8 cellular contexts compared by ENCODE assay signal in genomic region chr19:7679017-7679720, GRCh38. TPM values are rescaled to one million over a fixed set of nuclear protein-coding genes. Genes with fewer than 3 reads are reported as not detected.
DNase-seq lines count a peak whose midpoint lies in the region; ATAC-seq, FAIRE-seq and TF ChIP-seq lines count a peak whose summit lies in the region.

No MANE protein-coding gene starts in this region.

- TF ChIP-seq CTCF in LNCAP (IDR thresholded peaks at IDR 0.05) (peak; percentile 37; the same call in 1 of the 2 replicates), H1 (IDR thresholded peaks at IDR 0.05; ENCODE audit: control extremely low read depth in 1 of 3, insufficient read depth in 1 of 3, low read depth in 1 of 3, low read length in 3 of 3) (peak in 2 of 3 experiments; percentile 4 to 11; a peak in 2 of 4 replicates)

- no peak for FAIRE-seq in H1 (lab: Jason Lieb, UNC)

- WGBS in H1 (ENCODE audit: extremely low coverage in 1 of 2, insufficient coverage in 1 of 2, insufficient read length in 1 of 2, insufficient replicate concordance in 2 of 2, low coverage in 1 of 2, low lambda C conversion rate in 2 of 2, missing lambda C conversion rate in 1 of 2), 2 experiments: 74% methylated on average over 24 of the region's 26 CpGs; no CpG with 5 or more reads in 1 of the 2 experiments

- H2AFZ ChIP-seq in H1 (ENCODE audit: low read length): no peak overlapping the region

- TF ChIP-seq POLR2A in H1 (IDR thresholded peaks at IDR 0.05; ENCODE audit: control extremely low read depth in 1 of 2, low read depth in 2 of 2, low read length in 2 of 2): no peak

- H3K23ac ChIP-seq in H1 (ENCODE audit: insufficient read length): no peak overlapping the region

- peaks cover 0 to 6% (median 4%) of the 10 kb centered on the region in 4 experiments; a peak in 5 of 7 replicates for H3K4me1 ChIP-seq in H1 (replicated peaks in 1 of 4; ENCODE audit: control insufficient read depth in 3 of 4, insufficient read depth in 4 of 4, low read length in 3 of 4)

- no peak for TF ChIP-seq EP300 in H1 (IDR thresholded peaks at IDR 0.05; ENCODE audit: borderline replicate concordance in 1 of 2, low read depth in 2 of 2, low read length in 2 of 2)

- CTCF ChIA-PET in H1 (lab: Charles Lee; ENCODE audit: partially characterized antibody): interaction anchor here (0.6 to 1.9 kb wide), 6 partner anchors 22 to 196 kb away, joined by 3 to 9 read pairs (median 3); no protein-coding TSS in a partner anchor

- peaks cover 4% of the 10 kb centered on the region for H3K79me1 ChIP-seq in H1 (ENCODE audit: low read depth, low read length)

- H2BK15ac ChIP-seq in H1 (ENCODE audit: low read length): no peak overlapping the region

- no peak overlapping the region for H4K5ac ChIP-seq in H1 (ENCODE audit: insufficient read length, low read depth, low read length)

- H2AK5ac ChIP-seq in H1 (ENCODE audit: low read depth, low read length): no peak overlapping the region

- no peaks in the 10 kb centered on the region for H3K9me3 ChIP-seq in H1 (ENCODE audit: insufficient read depth in 2 of 2, low read depth in 1 of 2, low read length in 1 of 2)

- H4K91ac ChIP-seq in H1 (replicated peaks; ENCODE audit: insufficient read length, low read length): no peak overlapping the region

- no peak for ATAC-seq in GM19351 (IDR thresholded peaks at IDR 0.05; ENCODE audit: unreplicated experiment)
- no peak for ATAC-seq in GM18517 (IDR thresholded peaks at IDR 0.05; ENCODE audit: unreplicated experiment)
- no peak for ATAC-seq in GM21723 (IDR thresholded peaks at IDR 0.05; ENCODE audit: unreplicated experiment)

- peak; percentile 75 for DNase-seq in G401 (ENCODE audit: low spot score)
- DNase-seq in activated CD4-positive, alpha-beta T cell treated with anti-CD3 and anti-CD28 coated beads for 1 hour: peak; percentile 59
- DNase-seq in H1 (ENCODE audit: low read depth in 1 of 2, low spot score in 2 of 2): no peak
- peak; percentile 33 to 46 (median 40) for DNase-seq in stimulated activated CD4-positive, alpha-beta T cell treated with anti-CD3 and anti-CD28 coated beads, TNF-alpha, amount 100 ng/mL, for 1 hour (ENCODE audit: low read depth in 3 of 3, low spot score in 1 of 3)

- H2BK12ac ChIP-seq in H1 (ENCODE audit: low read depth, low read length): 0 out of 2 replicates have a peak overlapping the region, but pooled peaks have one; percentile 4

- H3K18ac ChIP-seq in H1 (ENCODE audit: extremely low read depth, low read length): no peak overlapping the region

- peaks cover 0 to 12% (median 6%) of the 10 kb centered on the region in 4 experiments; a peak in 4 of 8 replicates for H3K36me3 ChIP-seq in H1 (ENCODE audit: control insufficient read depth in 2 of 4, insufficient read depth in 4 of 4, low read length in 3 of 4)

- H3K4ac ChIP-seq in H1 (replicated peaks; ENCODE audit: insufficient read length, low read depth, low read length): no peak overlapping the region

- no peak overlapping the region for H4K8ac ChIP-seq in H1 (ENCODE audit: extremely low read depth, insufficient read depth, low read length)

- no peak overlapping the region for H2BK120ac ChIP-seq in H1 (replicated peaks; ENCODE audit: low read depth, low read length)

- TF ChIP-seq RAD21 in H1 (IDR thresholded peaks at IDR 0.05 in 1 of 2, conservative IDR thresholded peaks at IDR 0.05 in 1 of 2; ENCODE audit: low read depth in 2 of 2, low read length in 2 of 2): no peak; a peak in 1 of 4 replicates

- H3K27me3 ChIP-seq in H1 (replicated peaks in 1 of 4; ENCODE audit: control insufficient read depth in 3 of 4, extremely low read depth in 1 of 4, insufficient read depth in 3 of 4, low read length in 3 of 4): peaks cover 0 to 8% (median 3%) of the 10 kb centered on the region in 4 experiments; a peak in 2 of 7 replicates

- H3K56ac ChIP-seq in H1 (replicated peaks; ENCODE audit: insufficient read length, low read depth, low read length): no peak overlapping the region

- H3K4me2 ChIP-seq in H1 (ENCODE audit: insufficient read depth in 1 of 2, low read depth in 2 of 2, low read length in 2 of 2): no peak overlapping the region

- no peak overlapping the region for H2BK20ac ChIP-seq in H1 (ENCODE audit: low read length)

- H3K14ac ChIP-seq in H1 (ENCODE audit: insufficient read length): no peak overlapping the region

- H3K9ac ChIP-seq in H1 (replicated peaks in 1 of 4; ENCODE audit: extremely low read depth in 1 of 4, low read depth in 3 of 4, low read length in 3 of 4): no peak overlapping the region

- no peak overlapping the region for H2BK5ac ChIP-seq in H1 (ENCODE audit: low read depth, low read length)

- peaks cover 0 to 8% of the 10 kb centered on the region in 2 experiments for H4K20me1 ChIP-seq in H1 (replicated peaks in 1 of 2; ENCODE audit: control insufficient read depth in 1 of 2, insufficient read depth in 2 of 2, low read length in 2 of 2)

- in situ Hi-C loops in G401 (cut with HindIII; ENCODE audit: low sequenced_read_pairs): no loop called here

- POLR2A ChIA-PET in H1 (lab: Charles Lee; ENCODE audit: partially characterized antibody): interaction anchor here (1.8 kb wide), 1 partner anchor 10 kb away, joined by 6 read pairs; the partner anchor contains the start of gene RETN

- H3K27ac ChIP-seq in H1 (ENCODE audit: low read depth, low read length): no peak overlapping the region

- H3K23me2 ChIP-seq in H1 (ENCODE audit: low read depth, low read length): peaks cover 4% of the 10 kb centered on the region; the same call in 1 of the 2 replicates

- no peak overlapping the region for H3K4me3 ChIP-seq in H1 (ENCODE audit: extremely low read depth in 1 of 4, insufficient read depth in 2 of 4, low read depth in 3 of 4, low read length in 4 of 4)

- peaks cover 0 to 6% of the 10 kb centered on the region in 2 experiments; a peak in 1 of 4 replicates for H3K79me2 ChIP-seq in H1 (ENCODE audit: control insufficient read depth in 1 of 2, insufficient read depth in 2 of 2, low read length in 2 of 2)

TF ChIP-seq in H1, 55 proteins besides CTCF, POLR2A, EP300 and RAD21 (continues in another document):
- TF ChIP-seq SUZ12 (IDR thresholded peaks at IDR 0.05; ENCODE audit: low read length): no peak

RNA-seq across cellular contexts. Expression of gene TRAPPC5, which starts 1.5 kb away (rescaled TPM):
- 131 and 153 TPM in 2 replicates for total RNA-seq in G401 (2014; rRNA removed; shearing (Covaris generic))
- 99.7 and 109 TPM in 2 replicates for total RNA-seq in H1 (2021; fragmentation: NEBNext Ultra II Directional; extraction: Animal tissue kit (Norgen Biotek cat#: 25700))
- polyA plus RNA-seq in H1 (2011; rRNA removed): 120 TPM in 2 replicates
- 100 TPM for polyA plus RNA-seq in H1 (2011; cell fraction: cytosol; rRNA removed)
- polyA plus RNA-seq in H1 (2011; cell fraction: nucleus; rRNA removed): 77.3 TPM
- 55.2 to 165 TPM (median 152 TPM) in 4 replicates for polyA plus RNA-seq in H1 (2012, experiment 1 of 2)
- polyA plus RNA-seq in H1 (2012, experiment 2 of 2): 95.9 TPM
- polyA plus RNA-seq in H1 (2013, experiment 1 of 2): 60.6 TPM
- 68.5 TPM for polyA plus RNA-seq in H1 (2013, experiment 2 of 2)
- 42.8 and 56.6 TPM in 2 replicates for polyA minus RNA-seq in H1 (2011; rRNA and poly(A)+ RNA removed)
- 97.4 TPM for polyA minus RNA-seq in H1 (2011; cell fraction: cytosol; rRNA and poly(A)+ RNA removed)
- 61.8 TPM for polyA minus RNA-seq in H1 (2011; cell fraction: nucleus; rRNA and poly(A)+ RNA removed)

RNA-seq across cellular contexts. Expression of gene MCEMP1, which starts 2.3 kb away (rescaled TPM):
- not detected in 2 replicates for total RNA-seq in G401 (2014; rRNA removed; shearing (Covaris generic))
- total RNA-seq in H1 (2021; fragmentation: NEBNext Ultra II Directional; extraction: Animal tissue kit (Norgen Biotek cat#: 25700)): not detected in 2 replicates
- 0.13 TPM in 1 of 2 replicates, not detected in the other for polyA plus RNA-seq in H1 (2011; rRNA removed)
- 0.08 TPM for polyA plus RNA-seq in H1 (2011; cell fraction: cytosol; rRNA removed)
- polyA plus RNA-seq in H1 (2011; cell fraction: nucleus; rRNA removed): 0.10 TPM
- not detected in 4 replicates for polyA plus RNA-seq in H1 (2012, experiment 1 of 2)
- not detected for polyA plus RNA-seq in H1 (2012, experiment 2 of 2)
- polyA plus RNA-seq in H1 (2013, experiment 1 of 2): not detected
- not detected for polyA plus RNA-seq in H1 (2013, experiment 2 of 2)
- polyA minus RNA-seq in H1 (2011; rRNA and poly(A)+ RNA removed): not detected in 2 replicates
- not detected for polyA minus RNA-seq in H1 (2011; cell fraction: cytosol; rRNA and poly(A)+ RNA removed)
- not detected for polyA minus RNA-seq in H1 (2011; cell fraction: nucleus; rRNA and poly(A)+ RNA removed)

RNA-seq across cellular contexts. Expression of gene RETN, which starts 10.3 kb away (rescaled TPM):
- total RNA-seq in G401 (2014; rRNA removed; shearing (Covaris generic)): not detected in 2 replicates
- total RNA-seq in H1 (2021; fragmentation: NEBNext Ultra II Directional; extraction: Animal tissue kit (Norgen Biotek cat#: 25700)): not detected in 2 replicates
- polyA plus RNA-seq in H1 (2011; rRNA removed): not detected in 2 replicates
- polyA plus RNA-seq in H1 (2011; cell fraction: cytosol; rRNA removed): not detected
- not detected for polyA plus RNA-seq in H1 (2011; cell fraction: nucleus; rRNA removed)
- polyA plus RNA-seq in H1 (2012, experiment 1 of 2): not detected in 4 replicates
- polyA plus RNA-seq in H1 (2012, experiment 2 of 2): not detected
- polyA plus RNA-seq in H1 (2013, experiment 1 of 2): not detected
- not detected for polyA plus RNA-seq in H1 (2013, experiment 2 of 2)
- polyA minus RNA-seq in H1 (2011; rRNA and poly(A)+ RNA removed): not detected in 2 replicates
- not detected for polyA minus RNA-seq in H1 (2011; cell fraction: cytosol; rRNA and poly(A)+ RNA removed)
- not detected for polyA minus RNA-seq in H1 (2011; cell fraction: nucleus; rRNA and poly(A)+ RNA removed)

RNA-seq across cellular contexts. Expression of gene FCER2, which starts 22.8 kb away (rescaled TPM):
- not detected in 2 replicates for total RNA-seq in G401 (2014; rRNA removed; shearing (Covaris generic))
- total RNA-seq in H1 (2021; fragmentation: NEBNext Ultra II Directional; extraction: Animal tissue kit (Norgen Biotek cat#: 25700)): 0.29 TPM in 1 of 2 replicates, not detected in the other
- polyA plus RNA-seq in H1 (2011; rRNA removed): 0.67 TPM in 2 replicates
- 0.32 TPM for polyA plus RNA-seq in H1 (2011; cell fraction: cytosol; rRNA removed)
- 1.2 TPM for polyA plus RNA-seq in H1 (2011; cell fraction: nucleus; rRNA removed)
- polyA plus RNA-seq in H1 (2012, experiment 1 of 2): 0.39 to 0.69 TPM (median 0.57 TPM) in 3 of 4 replicates, not detected in the other
- polyA plus RNA-seq in H1 (2012, experiment 2 of 2): 0.41 TPM
- 1.2 TPM for polyA plus RNA-seq in H1 (2013, experiment 1 of 2)
- polyA plus RNA-seq in H1 (2013, experiment 2 of 2): 1.1 TPM
- 0.12 TPM in 1 of 2 replicates, not detected in the other for polyA minus RNA-seq in H1 (2011; rRNA and poly(A)+ RNA removed)
- not detected for polyA minus RNA-seq in H1 (2011; cell fraction: cytosol; rRNA and poly(A)+ RNA removed)
- polyA minus RNA-seq in H1 (2011; cell fraction: nucleus; rRNA and poly(A)+ RNA removed): not detected

RNA-seq across cellular contexts. Expression of gene STXBP2, which starts 42.3 kb away (rescaled TPM):
- total RNA-seq in G401 (2014; rRNA removed; shearing (Covaris generic)): 0.20 TPM in 1 of 2 replicates, not detected in the other
- 51.5 and 52.9 TPM in 2 replicates for total RNA-seq in H1 (2021; fragmentation: NEBNext Ultra II Directional; extraction: Animal tissue kit (Norgen Biotek cat#: 25700))
- 53.8 and 82.7 TPM in 2 replicates for polyA plus RNA-seq in H1 (2011; rRNA removed)
- polyA plus RNA-seq in H1 (2011; cell fraction: cytosol; rRNA removed): 74.0 TPM
- 172 TPM for polyA plus RNA-seq in H1 (2011; cell fraction: nucleus; rRNA removed)
- polyA plus RNA-seq in H1 (2012, experiment 1 of 2): 66.0 to 89.4 TPM (median 79.0 TPM) in 4 replicates
- 56.2 TPM for polyA plus RNA-seq in H1 (2012, experiment 2 of 2)
- 30.5 TPM for polyA plus RNA-seq in H1 (2013, experiment 1 of 2)
- polyA plus RNA-seq in H1 (2013, experiment 2 of 2): 28.4 TPM
- 91.9 and 150 TPM in 2 replicates for polyA minus RNA-seq in H1 (2011; rRNA and poly(A)+ RNA removed)
- 61.6 TPM for polyA minus RNA-seq in H1 (2011; cell fraction: cytosol; rRNA and poly(A)+ RNA removed)
- polyA minus RNA-seq in H1 (2011; cell fraction: nucleus; rRNA and poly(A)+ RNA removed): 100 TPM

Comparison
In these comparisons a context has a peak if more than half of its experiments do, and no peak if none do; other contexts are left out.
1. DNase-seq: peak in G401 (single experiment), activated CD4-positive, alpha-beta T cell treated with anti-CD3 and anti-CD28 coated beads for 1 hour (single experiment) and stimulated activated CD4-positive, alpha-beta T cell treated with anti-CD3 and anti-CD28 coated beads, TNF-alpha, amount 100 ng/mL, for 1 hour (3 of 3); none in H1 (0 of 2).